ENCODE assay signal across 15 cellular contexts in genomic region chr7:22435720-22436119, GRCh38.
DNase-seq lines count a peak whose midpoint lies in the region; ATAC-seq and TF ChIP-seq lines count a peak whose summit lies in the region.
"Had no signal": no experiment of that assay in that cellular context is flagged by ENCODE, and none has a peak within 500 bp of the region (broad histone marks: within the 10 kb centered on the region; RNA-seq: fewer than 3 reads in every experiment).

No MANE protein-coding gene starts in this region.

- H3K27me3 ChIP-seq in trophoblast cell (ENCODE audit: insufficient read depth, low read length) (no peaks in the 10 kb centered on the region), testis (no peaks in the 10 kb centered on the region)
- H3K27me3 ChIP-seq: MG63 had no signal

- H3K18ac ChIP-seq in trophoblast cell (ENCODE audit: low read length), result no peak overlapping the region

- no peaks in the 10 kb centered on the region for H3K36me3 ChIP-seq in trophoblast cell (ENCODE audit: control insufficient read depth in 1 of 2, insufficient read depth in 2 of 2, low read length in 2 of 2)
- no peaks in the 10 kb centered on the region for H3K36me3 ChIP-seq in testis (ENCODE audit: low read depth, missing control alignments)

- H3K9me3 ChIP-seq in trophoblast cell (ENCODE audit: insufficient read depth, low read depth, low read length), result no peaks in the 10 kb centered on the region
- H3K9me3 ChIP-seq in testis, result no peaks in the 10 kb centered on the region
- H3K9me3 ChIP-seq: MG63 had no signal

- H2BK5ac ChIP-seq in trophoblast cell (ENCODE audit: low read depth, low read length, poor library complexity), result no peak overlapping the region

- no peak overlapping the region for H4K8ac ChIP-seq in trophoblast cell (ENCODE audit: low read depth, low read length)

- no peak overlapping the region for H3K23ac ChIP-seq in trophoblast cell (ENCODE audit: low read length)

- H2AK5ac ChIP-seq in trophoblast cell (ENCODE audit: low read length), result peak overlapping the region; percentile 7

- H3K4me1 ChIP-seq in trophoblast cell (ENCODE audit: control insufficient read depth in 1 of 2, insufficient read depth in 2 of 2, low read length in 2 of 2) (peaks cover 10 to 18% of the 10 kb centered on the region in 2 experiments), testis (no peaks in the 10 kb centered on the region)

- TF ChIP-seq CTCF in testis (IDR thresholded peaks at IDR 0.05), result no peak

- no peak overlapping the region for H3K4me3 ChIP-seq in trophoblast cell (ENCODE audit: low read depth, low read length)
- no peak overlapping the region for H3K4me3 ChIP-seq in testis
- H3K4me3 ChIP-seq: MG63 had no signal

- H2AFZ ChIP-seq in trophoblast cell (ENCODE audit: insufficient read depth, low read length, poor library complexity), result no peak overlapping the region

- ATAC-seq in GM21737 (IDR thresholded peaks at IDR 0.05; ENCODE audit: unreplicated experiment) (peak; percentile 17), HG03469 (IDR thresholded peaks at IDR 0.05; ENCODE audit: unreplicated experiment) (peak; percentile 6)

- no peak overlapping the region for H3K4ac ChIP-seq in trophoblast cell (ENCODE audit: low read depth, low read length)

- intact Hi-C loops in testis (cut with DNase I; ENCODE audit: low total_unique reads), result no loop called here

- DNase-seq in NCI-H510A treated with DMSO at 0.1 percent for 48 hours (lab: John Stamatoyannopoulos, UW) (peak; percentile 14), NCI-H510A (lab: John Stamatoyannopoulos, UW) (no peak), trophoblast cell (no peak), testis (no peak), GF-D8 (lab: John Stamatoyannopoulos, UW) (no peak), NCI-H1092 (lab: John Stamatoyannopoulos, UW) (no peak)
- DNase-seq: activated CD4-positive, alpha-beta T cell treated with anti-CD3 and anti-CD28 coated beads for 1 hour; activated T-cell treated with anti-CD3 and anti-CD28 coated beads, Interleukin-2, amount 50 U/mL, for 1 hour; Calu3; glutamatergic neuron; MG63; stimulated activated CD4-positive, alpha-beta T cell treated with anti-CD3 and anti-CD28 coated beads, Interleukin-15, amount 100 ng/mL, for 24 hours had no signal

- no peak overlapping the region for H3K14ac ChIP-seq in trophoblast cell (ENCODE audit: low read length)

- H4K91ac ChIP-seq in trophoblast cell (ENCODE audit: low read depth, low read length), result no peak overlapping the region

- no peak for TF ChIP-seq POLR2A in testis (IDR thresholded peaks at IDR 0.05)

- peaks cover 2% of the 10 kb centered on the region for H3K79me2 ChIP-seq in trophoblast cell (ENCODE audit: control insufficient read depth, insufficient read depth, low read length, poor library complexity)

- whole genome bisulfite sequencing in trophoblast cell (ENCODE audit: extremely low coverage, insufficient coverage, insufficient read length), result no CpG with 5 or more reads among the region's 8 CpGs
- 92 to 97% methylated on average over 8 of the region's 8 CpGs for WGBS in testis, 2 donors

- H2BK12ac ChIP-seq in trophoblast cell (ENCODE audit: low read length), result peak overlapping the region; percentile 37

- H3K27ac ChIP-seq in trophoblast cell (ENCODE audit: low read depth, low read length) (no peak overlapping the region), testis (no peak overlapping the region)
- H3K27ac ChIP-seq: HL-60 had no signal

- no peak overlapping the region for H4K12ac ChIP-seq in trophoblast cell (ENCODE audit: low read depth, low read length)

- H2BK120ac ChIP-seq in trophoblast cell (ENCODE audit: insufficient read depth, low read length, poor library complexity), result no peak overlapping the region

- H3K79me1 ChIP-seq in trophoblast cell (ENCODE audit: low read length), result peaks cover 21% of the 10 kb centered on the region

- no peak overlapping the region for H3K4me2 ChIP-seq in trophoblast cell (ENCODE audit: low read length)

- H3K9ac ChIP-seq in trophoblast cell (ENCODE audit: low read length), result no peak overlapping the region
